In genomic region chr2:36409971-36410370, GRCh38 we compare ENCODE assay signal across 24 cellular contexts. TPM values are rescaled to one million over a fixed set of nuclear protein-coding genes. Genes with fewer than 3 reads are reported as not detected.
A peak's percentile ranks its signal among the peaks of the same experiment; 100 is the strongest.
DNase-seq lines count a peak whose midpoint lies in the region; ATAC-seq, FAIRE-seq and TF ChIP-seq lines count a peak whose summit lies in the region.
"Had no signal": no experiment of that assay in that cellular context is flagged by ENCODE, and none has a peak within 500 bp of the region (broad histone marks: within the 10 kb centered on the region; RNA-seq: fewer than 3 reads in every experiment).

No MANE protein-coding gene starts in this region.

- POLR2A ChIA-PET in T-cell (lab: Charles Lee), result no interaction called here

- H3K4me1 Mint-ChIP-seq in endothelial cell (ENCODE audit: unreplicated experiment) (peaks cover 87% of the 10 kb centered on the region), T-cell (no peaks in the 10 kb centered on the region)
- H3K4me1 Mint-ChIP-seq: activated CD4-positive, alpha-beta memory T cell treated with anti-CD3 and anti-CD28 coated beads, Interleukin-2, amount 10 ng/mL, durations not matched to agents 7 days and 5 days had no signal

- peak; percentile 45 for FAIRE-seq in RCC 7860 (lab: Jason Lieb, UNC)
- FAIRE-seq: GM19239 had no signal

- H3K36me3 Mint-ChIP-seq in endothelial cell (ENCODE audit: low read depth, unreplicated experiment) (peaks cover 6% of the 10 kb centered on the region), T-cell (no peaks in the 10 kb centered on the region)
- H3K36me3 Mint-ChIP-seq: CD8-positive, alpha-beta T cell had no signal

- TF ChIP-seq CTCF in endothelial cell (IDR thresholded peaks at IDR 0.05; ENCODE audit: unreplicated experiment), result no peak

- H3K9me3 Mint-ChIP-seq in endothelial cell (ENCODE audit: unreplicated experiment) (no peaks in the 10 kb centered on the region), T-cell (no peaks in the 10 kb centered on the region)
- H3K9me3 Mint-ChIP-seq: activated CD4-positive, alpha-beta memory T cell treated with anti-CD3 and anti-CD28 coated beads, Interleukin-2, amount 10 ng/mL, durations not matched to agents 7 days and 5 days; CD8-positive, alpha-beta T cell; central memory CD8-positive, alpha-beta T cell; GM23338; immature natural killer cell; T-helper 2 cell treated with Interferon-gamma antibody and Interleukin-4, amounts not matched to agents 5 μg/mL and 100 μg/mL, for 36 hours had no signal

- DNase-seq in CD1c-positive myeloid dendritic cell (ENCODE audit: extremely low spot score), result peak; percentile 31
- no peak for DNase-seq in RCC 7860 (ENCODE audit: low spot score)
- no peak for DNase-seq in endothelial cell (ENCODE audit: low spot score)
- DNase-seq in pulmonary artery endothelial cell (ENCODE audit: low read depth, low spot score), result peak; percentile 49
- DNase-seq in T-cell, result no peak
- DNase-seq in NCI-H524 (lab: John Stamatoyannopoulos, UW), result no peak
- no peak for DNase-seq in activated gamma-delta T cell (lab: John Stamatoyannopoulos, UW)
- DNase-seq: activated CD4-positive, alpha-beta memory T cell treated with anti-CD3 and anti-CD28 coated beads, Interleukin-2, amount 10 ng/mL, durations not matched to agents 7 days and 5 days; activated naive CD4-positive, alpha-beta T cell; amygdala; CD8-positive, alpha-beta T cell; effector CD8-positive, alpha-beta T cell; GF-D8; immature natural killer cell; NCI-H187 treated with DMSO at 0.1 percent for 48 hours; NCI-H226; PC-3; transverse colon; WERI-Rb-1 had no signal

- CTCF ChIA-PET in T-cell (lab: Charles Lee), result no interaction called here

- H3K4me3 Mint-ChIP-seq in endothelial cell (ENCODE audit: unreplicated experiment) (peak overlapping the region; percentile 48), T-cell (no peak overlapping the region)
- H3K4me3 Mint-ChIP-seq: activated CD4-positive, alpha-beta memory T cell treated with anti-CD3 and anti-CD28 coated beads, Interleukin-2, amount 10 ng/mL, durations not matched to agents 7 days and 5 days; CD8-positive, alpha-beta T cell; central memory CD8-positive, alpha-beta T cell; GM23338; immature natural killer cell; T-helper 2 cell treated with Interferon-gamma antibody and Interleukin-4, amounts not matched to agents 5 μg/mL and 100 μg/mL, for 36 hours had no signal

- H3K27ac Mint-ChIP-seq in endothelial cell (ENCODE audit: unreplicated experiment) (peak overlapping the region; percentile 94), T-cell (no peak overlapping the region)
- H3K27ac Mint-ChIP-seq: activated CD4-positive, alpha-beta memory T cell treated with anti-CD3 and anti-CD28 coated beads, Interleukin-2, amount 10 ng/mL, durations not matched to agents 7 days and 5 days; CD8-positive, alpha-beta T cell; GM23338; immature natural killer cell; T-helper 2 cell treated with Interferon-gamma antibody and Interleukin-4, amounts not matched to agents 5 μg/mL and 100 μg/mL, for 36 hours had no signal

- no peak for ATAC-seq in T-cell (replicated peaks in 1 of 4)
- no peak for ATAC-seq in HG02852 (IDR thresholded peaks at IDR 0.05; ENCODE audit: unreplicated experiment)
- ATAC-seq: CD8-positive, alpha-beta T cell; GM23338 had no signal

- peaks cover 7% of the 10 kb centered on the region for H3K27me3 Mint-ChIP-seq in endothelial cell (ENCODE audit: unreplicated experiment)
- H3K27me3 Mint-ChIP-seq in T-cell, result no peaks in the 10 kb centered on the region
- H3K27me3 Mint-ChIP-seq: activated CD4-positive, alpha-beta memory T cell treated with anti-CD3 and anti-CD28 coated beads, Interleukin-2, amount 10 ng/mL, durations not matched to agents 7 days and 5 days; central memory CD8-positive, alpha-beta T cell had no signal

RNA-seq across cellular contexts. Expression of gene CRIM1, which starts 54.4 kb away (rescaled TPM):
- total RNA-seq in endothelial cell (ENCODE audit: unreplicated experiment) (246 TPM), pulmonary artery endothelial cell (790 and 1,031 TPM in 2 replicates), T-cell (1 to 10 TPM; 2.0 to 5.8 (median 4.2) TPM)

Comparison
In these comparisons a context has a peak if more than half of its experiments do, and no peak if none do; other contexts are left out.
1. DNase-seq: peak in CD1c-positive myeloid dendritic cell (single experiment) and pulmonary artery endothelial cell (single experiment); none in RCC 7860 (single experiment), endothelial cell (single experiment), T-cell (0 of 34), NCI-H524 (0 of 2) and activated gamma-delta T cell (single experiment).
2. RNA of gene CRIM1, which starts 54.4 kb away (total RNA-seq): 790 to 1,031 TPM in pulmonary artery endothelial cell and 246 TPM in endothelial cell (single experiment); 2.0 to 5.8 TPM in T-cell; every median in the first group is over 10 times any median in the second.